ENCODE assay signal across 28 cellular contexts in genomic region chr3:72900048-72900447, GRCh38.
"Had no signal": no experiment of that assay in that cellular context is flagged by ENCODE, and none has a peak within 500 bp of the region (broad histone marks: within the 10 kb centered on the region; RNA-seq: fewer than 3 reads in every experiment).

No MANE protein-coding gene starts in this region.

- ATAC-seq: naive thymus-derived CD8-positive, alpha-beta T cell; natural killer cell treated with Interleukin-12 subunit alpha and Interleukin-12 subunit beta and Interleukin-15 and Interleukin-18, amount 100 ng/mL, for 72 hours; psoas muscle; right cardiac atrium; right lobe of liver; stimulated activated effector memory CD8-positive, alpha-beta T cell treated with anti-CD3 and anti-CD28 coated beads, Interleukin-12 subunit alpha, Interleukin-12 subunit beta, amount 100 ng/mL, for 72 hours; stimulated activated naive B cell treated with anti-CD40 and anti-IgM and Interleukin-4, amounts not matched to agents 10 μg/mL and 1 μg/mL and 100 μg/mL, for 72 hours had no signal

- H3K4me1 ChIP-seq: neural progenitor cell, parathyroid adenoma, psoas muscle, right lobe of liver, upper lobe of left lung had no signal

- H3K4me1 Mint-ChIP-seq: naive thymus-derived CD8-positive, alpha-beta T cell; stimulated activated effector memory CD8-positive, alpha-beta T cell treated with anti-CD3 and anti-CD28 coated beads, Interleukin-12 subunit alpha, Interleukin-12 subunit beta, amount 100 ng/mL, for 72 hours; stimulated activated naive B cell treated with anti-CD40 and anti-IgM and Interleukin-4, amounts not matched to agents 10 μg/mL and 1 μg/mL and 100 μg/mL, for 72 hours had no signal

- H3K36me3 Mint-ChIP-seq: natural killer cell treated with Interleukin-12 subunit alpha and Interleukin-12 subunit beta and Interleukin-15 and Interleukin-18, amount 100 ng/mL, for 72 hours; neural progenitor cell; stimulated activated effector memory CD8-positive, alpha-beta T cell treated with anti-CD3 and anti-CD28 coated beads, Interleukin-12 subunit alpha, Interleukin-12 subunit beta, amount 100 ng/mL, for 72 hours had no signal

- H3K27ac Mint-ChIP-seq: naive thymus-derived CD8-positive, alpha-beta T cell; natural killer cell treated with Interleukin-12 subunit alpha and Interleukin-12 subunit beta and Interleukin-15 and Interleukin-18, amount 100 ng/mL, for 72 hours; neural progenitor cell; progenitor cell of endocrine pancreas; stimulated activated effector memory CD8-positive, alpha-beta T cell treated with anti-CD3 and anti-CD28 coated beads, Interleukin-12 subunit alpha, Interleukin-12 subunit beta, amount 100 ng/mL, for 72 hours; stimulated activated naive B cell treated with anti-CD40 and anti-IgM and Interleukin-4, amounts not matched to agents 10 μg/mL and 1 μg/mL and 100 μg/mL, for 72 hours; stimulated activated naive CD8-positive, alpha-beta T cell treated with anti-CD3 and anti-CD28 coated beads, Interleukin-15, Interleukin-2, amounts not matched to agents 100 ng/mL and 50 ng/mL, for 24 hours had no signal

- H3K4me3 ChIP-seq: neural progenitor cell, ovary, psoas muscle, right lobe of liver, sigmoid colon, stomach, thoracic aorta, thyroid gland, tibial nerve, upper lobe of left lung, vagina had no signal

- H3K27me3 Mint-ChIP-seq: progenitor cell of endocrine pancreas had no signal

- H3K36me3 ChIP-seq: neural progenitor cell, ovary, right lobe of liver, sigmoid colon, stomach, thoracic aorta, thyroid gland, tibial nerve, upper lobe of left lung, vagina had no signal

- H3K4me3 Mint-ChIP-seq: naive thymus-derived CD8-positive, alpha-beta T cell; natural killer cell treated with Interleukin-12 subunit alpha and Interleukin-12 subunit beta and Interleukin-15 and Interleukin-18, amount 100 ng/mL, for 72 hours; neural progenitor cell; stimulated activated effector memory CD8-positive, alpha-beta T cell treated with anti-CD3 and anti-CD28 coated beads, Interleukin-12 subunit alpha, Interleukin-12 subunit beta, amount 100 ng/mL, for 72 hours; stimulated activated naive B cell treated with anti-CD40 and anti-IgM and Interleukin-4, amounts not matched to agents 10 μg/mL and 1 μg/mL and 100 μg/mL, for 72 hours; stimulated activated naive CD8-positive, alpha-beta T cell treated with anti-CD3 and anti-CD28 coated beads, Interleukin-15, Interleukin-2, amounts not matched to agents 100 ng/mL and 50 ng/mL, for 24 hours had no signal

- H3K9me3 Mint-ChIP-seq: natural killer cell treated with Interleukin-12 subunit alpha and Interleukin-12 subunit beta and Interleukin-15 and Interleukin-18, amount 100 ng/mL, for 72 hours; stimulated activated effector memory CD8-positive, alpha-beta T cell treated with anti-CD3 and anti-CD28 coated beads, Interleukin-12 subunit alpha, Interleukin-12 subunit beta, amount 100 ng/mL, for 72 hours; stimulated activated naive B cell treated with anti-CD40 and anti-IgM and Interleukin-4, amounts not matched to agents 10 μg/mL and 1 μg/mL and 100 μg/mL, for 72 hours; stimulated activated naive CD8-positive, alpha-beta T cell treated with anti-CD3 and anti-CD28 coated beads, Interleukin-15, Interleukin-2, amounts not matched to agents 100 ng/mL and 50 ng/mL, for 24 hours had no signal

- H3K27ac ChIP-seq: neural progenitor cell, ovary, parathyroid adenoma, psoas muscle, right lobe of liver, sigmoid colon, stomach, thoracic aorta, thyroid gland, tibial nerve, upper lobe of left lung, vagina had no signal

- DNase-seq: naive thymus-derived CD8-positive, alpha-beta T cell; occipital lobe; ovary; posterior cingulate gyrus; psoas muscle; right cardiac atrium; right lobe of liver; sigmoid colon; small intestine; stimulated activated CD4-positive, alpha-beta T cell treated with anti-CD3 and anti-CD28 coated beads, Interleukin-15, amount 100 ng/mL, for 24 hours; stimulated activated CD4-positive, alpha-beta T cell treated with anti-CD3 and anti-CD28 coated beads, Interleukin-2, amount 100 ng/mL, for 24 hours; stimulated activated CD4-positive, alpha-beta T cell treated with anti-CD3 and anti-CD28 coated beads, Interleukin-2, amount 100 ng/mL, for 48 hours; stimulated activated CD4-positive, alpha-beta T cell treated with anti-CD3 and anti-CD28 coated beads, Interleukin-4, amount 100 ng/mL, for 24 hours; stimulated activated naive B cell treated with anti-CD40 and anti-IgM and Interleukin-4, amounts not matched to agents 10 μg/mL and 1 μg/mL and 100 μg/mL, for 72 hours; stimulated activated naive CD4-positive, alpha-beta T cell treated with Interleukin-2 at 50 U/mL for 16 hours; stomach; thyroid gland; trophoblast cell; upper lobe of left lung had no signal

- H3K9me3 ChIP-seq: ovary, psoas muscle, right lobe of liver, sigmoid colon, stomach, thoracic aorta, thyroid gland, tibial nerve, upper lobe of left lung, vagina had no signal
